In the genomic region with DNA sequence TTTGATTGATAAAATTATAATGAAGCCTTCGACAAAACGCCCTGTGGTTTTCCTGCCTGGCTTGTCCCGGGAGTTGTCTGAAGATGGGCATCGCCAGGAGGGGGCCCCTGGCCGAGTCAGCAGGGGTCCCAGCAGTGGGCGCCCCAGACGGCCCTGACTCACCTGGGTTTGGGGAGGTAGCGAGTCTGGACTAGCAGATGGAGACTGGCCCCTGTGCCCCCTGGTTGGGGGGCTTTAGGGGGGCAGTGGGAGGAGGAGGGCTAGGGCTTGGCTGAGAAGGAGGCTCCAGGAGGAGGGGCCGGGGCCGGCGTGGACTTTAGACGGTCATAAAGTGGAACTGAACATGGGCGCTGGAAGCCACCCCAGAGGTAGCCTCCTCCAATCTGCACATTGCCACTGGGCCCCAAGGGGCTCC, we compare ENCODE assay signal across 8 cellular contexts. TPM values are rescaled to one million over a fixed set of nuclear protein-coding genes. Genes with fewer than 3 reads are reported as not detected.
A peak's percentile ranks its signal among the peaks of the same experiment; 100 is the strongest.
DNase-seq lines count a peak whose midpoint lies in the region; ATAC-seq, FAIRE-seq and TF ChIP-seq lines count a peak whose summit lies in the region.

No MANE protein-coding gene starts in this region.

- H3K4me1 ChIP-seq in HCT116 (ENCODE audit: control insufficient read depth in 1 of 2, insufficient read depth in 2 of 2, low read length in 2 of 2) = peaks cover 52 to 100% of the 10 kb centered on the region in 2 experiments
- H3K4me1 ChIP-seq in skeletal muscle satellite cell (ENCODE audit: control insufficient read depth, insufficient read depth, low read length) = peaks cover 82% of the 10 kb centered on the region
- H3K4me1 ChIP-seq in uterus = peaks cover 0 to 8% of the 10 kb centered on the region in 2 donors

- H3K9me3 ChIP-seq in HCT116 (ENCODE audit: control insufficient read depth in 1 of 2, insufficient read depth in 1 of 2, low read depth in 1 of 2, low read length in 2 of 2) (no peaks in the 10 kb centered on the region), skeletal muscle satellite cell (replicated peaks; ENCODE audit: low read length) (no peaks in the 10 kb centered on the region), uterus (no peaks in the 10 kb centered on the region)

- H3K36me3 Mint-ChIP-seq in activated CD4-positive, alpha-beta memory T cell treated with anti-CD3 and anti-CD28 coated beads, Interleukin-2, amount 10 ng/mL, durations not matched to agents 7 days and 5 days (ENCODE audit: low read depth) = peaks cover 38% of the 10 kb centered on the region

- intact Hi-C loops in HCT116 (cut with micrococcal nuclease) = no loop called here
- intact Hi-C loops in uterus (cut with DNase I; ENCODE audit: low total_unique reads) = no loop called here

- no peak for TF ChIP-seq POLR2A in HCT116 (IDR thresholded peaks at IDR 0.05; ENCODE audit: borderline replicate concordance, extremely low read depth, insufficient read depth, insufficient read length)
- TF ChIP-seq POLR2A in uterus (IDR thresholded peaks at IDR 0.05) = no peak
- no peak for TF ChIP-seq POLR2A in GM12892 (IDR thresholded peaks at IDR 0.05; ENCODE audit: low read depth, low read length)

- CTCF ChIA-PET in HCT116 (lab: Charles Lee) = no interaction called here
- CTCF ChIA-PET in activated CD4-positive, alpha-beta memory T cell treated with anti-CD3 and anti-CD28 coated beads, Interleukin-2, amount 10 ng/mL, durations not matched to agents 7 days and 5 days (lab: Charles Lee) = interaction anchor here (1.0 to 2.8 kb wide), 6 partner anchors 21 to 158 kb away, joined by 3 to 12 read pairs (median 5); no protein-coding TSS in a partner anchor

- TF ChIP-seq CTCF in HCT116 (IDR thresholded peaks at IDR 0.05 in 2 of 3, conservative IDR thresholded peaks at IDR 0.05 in 1 of 3; ENCODE audit: borderline replicate concordance in 1 of 3, insufficient read depth in 1 of 3, low read depth in 2 of 3, low read length in 2 of 3) (no peak), fibroblast of mammary gland (conservative IDR thresholded peaks at IDR 0.05; ENCODE audit: control insufficient read depth, insufficient read depth, low read depth, low read length) (no peak), uterus (IDR thresholded peaks at IDR 0.05) (no peak)

- no peak for FAIRE-seq in GM12892 (lab: Jason Lieb, UNC)

- H3K4me2 ChIP-seq in HCT116 (ENCODE audit: low read length) = peak overlapping the region; percentile 96
- peak overlapping the region; percentile 90 for H3K4me2 ChIP-seq in skeletal muscle satellite cell (ENCODE audit: low read length)

- no peaks in the 10 kb centered on the region for H3K9me2 ChIP-seq in HCT116 (ENCODE audit: insufficient read depth)

- peaks cover 81% of the 10 kb centered on the region for H3K4me1 Mint-ChIP-seq in activated CD4-positive, alpha-beta memory T cell treated with anti-CD3 and anti-CD28 coated beads, Interleukin-2, amount 10 ng/mL, durations not matched to agents 7 days and 5 days

- no peak for TF ChIP-seq RAD21 in HCT116 (IDR thresholded peaks at IDR 0.05; ENCODE audit: low read depth)

- RAD21 ChIA-PET in HCT116 (lab: Charles Lee; ENCODE audit: low non-redundant PET in 1 of 2, low total read pairs in 2 of 2, uncharacterized antibody in 2 of 2, unreplicated experiment in 2 of 2) = no interaction called here

- H3K4me3 ChIP-seq in HCT116 (replicated peaks in 1 of 2; ENCODE audit: low read depth in 1 of 2, low read length in 2 of 2) (peak overlapping the region; percentile 11 to 27; a peak in 2 of 4 replicates), fibroblast of mammary gland (ENCODE audit: control insufficient read depth, low read depth, low read length) (peak overlapping the region; percentile 53), skeletal muscle satellite cell (ENCODE audit: low read length) (peak overlapping the region; percentile 86), uterus (no peak overlapping the region)

- DNase-seq in HCT116 (ENCODE audit: low read depth, low spot score) (no peak), fibroblast of mammary gland (ENCODE audit: low read depth) (no peak), SKM-1 (lab: John Stamatoyannopoulos, UW; ENCODE audit: unreplicated experiment) (no peak), uterus (no peak), GM12892 (ENCODE audit: insufficient read length) (no peak), mucosa of gallbladder (ENCODE audit: low spot score) (no peak)
- DNase-seq in activated CD4-positive, alpha-beta memory T cell treated with anti-CD3 and anti-CD28 coated beads, Interleukin-2, amount 10 ng/mL, durations not matched to agents 7 days and 5 days = peak; percentile 36

- peaks cover 87% of the 10 kb centered on the region for H3K79me2 ChIP-seq in HCT116 (ENCODE audit: insufficient read depth, low read length)

- no peaks in the 10 kb centered on the region for H3K9me3 Mint-ChIP-seq in activated CD4-positive, alpha-beta memory T cell treated with anti-CD3 and anti-CD28 coated beads, Interleukin-2, amount 10 ng/mL, durations not matched to agents 7 days and 5 days

- peaks cover 4 to 30% of the 10 kb centered on the region in 2 experiments; a peak in 3 of 4 replicates for H3K36me3 ChIP-seq in HCT116 (ENCODE audit: control insufficient read depth in 1 of 2, insufficient read depth in 2 of 2, low read length in 2 of 2)
- H3K36me3 ChIP-seq in skeletal muscle satellite cell (ENCODE audit: insufficient read depth, low read length) = peaks cover 28% of the 10 kb centered on the region
- no peaks in the 10 kb centered on the region for H3K36me3 ChIP-seq in uterus

- no peaks in the 10 kb centered on the region for H4K20me1 ChIP-seq in HCT116 (ENCODE audit: insufficient read depth)

- H3K27ac ChIP-seq in HCT116 (ENCODE audit: low read depth, low read length) (peak overlapping the region; percentile 85), uterus (no peak overlapping the region)

- H3K27me3 ChIP-seq in HCT116 (ENCODE audit: insufficient read depth, low read length) (no peaks in the 10 kb centered on the region), skeletal muscle satellite cell (ENCODE audit: control insufficient read depth, insufficient read depth, low read length) (no peaks in the 10 kb centered on the region), uterus (no peaks in the 10 kb centered on the region)

- BruUV-seq in HCT116 (replicated peaks; lab: Mats Ljungman, UMichigan) = TSS peak; percentile 58

- peak overlapping the region; percentile 84 for H3K9ac ChIP-seq in HCT116 (ENCODE audit: low read length)
- H3K9ac ChIP-seq in skeletal muscle satellite cell (ENCODE audit: low read depth, low read length) = peak overlapping the region; percentile 96

- POLR2A ChIA-PET in HCT116 (lab: Charles Lee) = interaction anchor here (0.6 to 0.7 kb wide), 3 partner anchors 43 to 494 kb away, joined by 3 to 9 read pairs (median 5); no protein-coding TSS in a partner anchor
- POLR2A ChIA-PET in activated CD4-positive, alpha-beta memory T cell treated with anti-CD3 and anti-CD28 coated beads, Interleukin-2, amount 10 ng/mL, durations not matched to agents 7 days and 5 days (lab: Charles Lee) = interaction anchor here (0.6 to 4.0 kb wide), 7 partner anchors 12 to 132 kb away, joined by 3 to 35 read pairs (median 4); no protein-coding TSS in a partner anchor

- no peaks in the 10 kb centered on the region for H3K27me3 Mint-ChIP-seq in activated CD4-positive, alpha-beta memory T cell treated with anti-CD3 and anti-CD28 coated beads, Interleukin-2, amount 10 ng/mL, durations not matched to agents 7 days and 5 days

- peak; percentile 13; the same call in 1 of the 2 replicates for ATAC-seq in HCT116

- peak overlapping the region; percentile 95 for H3K4me3 Mint-ChIP-seq in activated CD4-positive, alpha-beta memory T cell treated with anti-CD3 and anti-CD28 coated beads, Interleukin-2, amount 10 ng/mL, durations not matched to agents 7 days and 5 days

- H2AFZ ChIP-seq in HCT116 (ENCODE audit: low read depth, low read length, poor library complexity, severe bottlenecking) = no peak overlapping the region

- peak overlapping the region; percentile 68 for H3K27ac Mint-ChIP-seq in activated CD4-positive, alpha-beta memory T cell treated with anti-CD3 and anti-CD28 coated beads, Interleukin-2, amount 10 ng/mL, durations not matched to agents 7 days and 5 days

RNA-seq across cellular contexts. Expression of gene LIF, which starts 0.4 kb away (rescaled TPM):
- total RNA-seq in HCT116 (2021; ENCODE audit: unreplicated experiment) = 75.4 TPM
- polyA plus RNA-seq in HCT116 (2012) = 105 and 129 TPM in 2 replicates
- total RNA-seq in activated CD4-positive, alpha-beta memory T cell treated with anti-CD3 and anti-CD28 coated beads, Interleukin-2, amount 10 ng/mL, durations not matched to agents 7 days and 5 days = 10 to 100 TPM; 94.6 to 94.8 TPM
- total RNA-seq in skeletal muscle satellite cell (2012; rRNA removed) = 13.2 and 25.1 TPM in 2 replicates
- total RNA-seq in uterus = 1 to 10 TPM in 2 of 4 donors, under 1 TPM in 1, not detected in 1; under 0.01 to 3.0 (median 1.5) TPM
- 1.2 TPM for polyA plus RNA-seq in GM12892 (2012; ENCODE audit: missing spikeins)
- total RNA-seq in mucosa of gallbladder = 17.8 TPM

RNA-seq across cellular contexts. Expression of gene OSM, which starts 19.7 kb away (rescaled TPM):
- total RNA-seq in HCT116 (2021; ENCODE audit: unreplicated experiment) (not detected), uterus (1 to 10 TPM in 1 of 4 donors, under 1 TPM in 2, not detected in 1; 0.76 to 8.8 (median 0.76) TPM), mucosa of gallbladder (4.7 TPM)
- polyA plus RNA-seq in HCT116 (2012) = 0.04 and 0.05 TPM in 2 replicates
- 100 to 1,000 TPM; 103 to 107 TPM for total RNA-seq in activated CD4-positive, alpha-beta memory T cell treated with anti-CD3 and anti-CD28 coated beads, Interleukin-2, amount 10 ng/mL, durations not matched to agents 7 days and 5 days
- not detected in 2 replicates for total RNA-seq in skeletal muscle satellite cell (2012; rRNA removed)
- not detected for polyA plus RNA-seq in GM12892 (2012; ENCODE audit: missing spikeins)

RNA-seq across cellular contexts. Expression of gene CASTOR1, which starts 42.3 kb away (rescaled TPM):
- total RNA-seq in HCT116 (2021; ENCODE audit: unreplicated experiment) = 6.5 TPM
- polyA plus RNA-seq in HCT116 (2012) = 5.2 and 5.6 TPM in 2 replicates
- 10 to 100 TPM; 14.2 to 14.6 TPM for total RNA-seq in activated CD4-positive, alpha-beta memory T cell treated with anti-CD3 and anti-CD28 coated beads, Interleukin-2, amount 10 ng/mL, durations not matched to agents 7 days and 5 days
- total RNA-seq in skeletal muscle satellite cell (2012; rRNA removed) = 2.0 and 5.7 TPM in 2 replicates
- 10 to 100 TPM; 15.8 to 67.1 (median 27.7) TPM for total RNA-seq in uterus
- polyA plus RNA-seq in GM12892 (2012; ENCODE audit: missing spikeins) = 4.7 TPM
- 19.1 TPM for total RNA-seq in mucosa of gallbladder

Comparison
In these comparisons a context has a peak if more than half of its experiments do, and no peak if none do; other contexts are left out.
1. H3K4me3 ChIP-seq: peak in HCT116 (2 of 2), fibroblast of mammary gland (single experiment) and skeletal muscle satellite cell (single experiment); none in uterus (0 of 2).
2. RNA of gene OSM, which starts 19.7 kb away (total RNA-seq): 103 to 107 TPM in activated CD4-positive, alpha-beta memory T cell treated with anti-CD3 and anti-CD28 coated beads, Interleukin-2, amount 10 ng/mL, durations not matched to agents 7 days and 5 days; 4.7 TPM in mucosa of gallbladder (single experiment), 0.76 to 8.8 TPM in uterus and not detected in HCT116 (single experiment); every median in the first group is over 10 times any median in the second.